ENCODE assay signal across 8 cellular contexts in the genomic region with DNA sequence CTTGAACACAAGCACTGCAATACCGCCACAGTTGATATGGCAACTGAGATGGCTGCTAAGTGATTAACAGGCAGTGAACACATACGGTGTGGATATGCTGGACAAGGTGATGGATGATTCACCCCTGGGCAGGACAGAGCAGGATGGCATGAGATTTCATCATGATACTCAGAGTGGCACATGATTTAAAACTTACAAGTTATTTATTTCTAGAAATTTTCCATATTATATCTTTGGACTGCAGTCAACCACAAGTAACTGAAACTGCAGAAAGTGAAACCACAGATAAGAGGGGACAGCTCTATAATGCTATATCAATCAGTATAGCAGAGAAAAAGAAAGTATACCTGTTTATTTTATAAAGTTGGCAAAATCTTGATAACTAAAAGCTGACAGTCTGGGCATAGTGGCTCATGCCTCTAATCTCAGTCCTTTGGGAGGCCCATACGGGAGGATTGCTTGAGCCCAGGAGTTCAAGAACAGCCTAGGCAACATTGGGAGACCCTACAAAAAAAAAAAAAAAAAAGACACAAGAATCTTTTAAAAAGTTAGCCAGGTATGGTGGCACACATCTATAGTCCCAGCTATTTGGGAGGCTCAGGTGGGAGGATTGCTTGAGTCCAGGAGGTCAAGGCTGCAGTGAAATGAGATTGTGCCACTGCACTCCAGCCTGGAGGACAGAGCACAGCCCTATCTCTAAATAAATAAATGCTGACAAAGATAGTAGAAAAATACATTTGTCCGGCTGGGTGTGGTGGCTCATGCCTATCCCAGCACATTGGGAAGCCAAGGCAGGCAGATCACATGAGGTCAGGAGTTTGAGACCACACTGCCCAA. TPM values are rescaled to one million over a fixed set of nuclear protein-coding genes. Genes with fewer than 3 reads are reported as not detected.
A peak's percentile ranks its signal among the peaks of the same experiment; 100 is the strongest.
DNase-seq lines count a peak whose midpoint lies in the region; ATAC-seq, FAIRE-seq and TF ChIP-seq lines count a peak whose summit lies in the region.

No MANE protein-coding gene starts in this region.

- H3K4me3 ChIP-seq in Panc1 (ENCODE audit: low read depth in 2 of 2, low read length in 2 of 2) (no peak overlapping the region), esophagus (ENCODE audit: low read depth in 1 of 2, low read length in 2 of 2) (no peak overlapping the region), ascending aorta (no peak overlapping the region)

- H3K9me3 ChIP-seq in Panc1 (ENCODE audit: control insufficient read depth, insufficient read depth, low read depth, low read length) = no peaks in the 10 kb centered on the region
- no peaks in the 10 kb centered on the region for H3K9me3 ChIP-seq in esophagus (ENCODE audit: control insufficient read depth in 2 of 2, insufficient read depth in 1 of 2, low read depth in 1 of 2, low read length in 1 of 2)
- H3K9me3 ChIP-seq in ascending aorta = no peaks in the 10 kb centered on the region

- H3K27ac ChIP-seq in Panc1 (ENCODE audit: low read length) (peak overlapping the region; percentile 29; the same call in 1 of the 2 replicates), esophagus (ENCODE audit: low read depth in 2 of 2, low read length in 1 of 2) (peak overlapping the region; percentile 36), ascending aorta (no peak overlapping the region)

- TF ChIP-seq CTCF in Panc1 (IDR thresholded peaks at IDR 0.05) (no peak), ascending aorta (IDR thresholded peaks at IDR 0.05) (no peak)

- peak; percentile 25 for DNase-seq in stimulated activated CD4-positive, alpha-beta T cell treated with anti-CD3 and anti-CD28 coated beads, Interleukin-15, amount 100 ng/mL, for 24 hours
- no peak for DNase-seq in stimulated activated CD4-positive, alpha-beta T cell treated with anti-CD3 and anti-CD28 coated beads, Interleukin-4, amount 100 ng/mL, for 4 hours
- DNase-seq in Panc1 (ENCODE audit: low read depth, low spot score) (peak; percentile 85), urothelium cell line (ENCODE audit: low spot score) (peak; percentile 14), ascending aorta (ENCODE audit: low spot score in 2 of 2) (no peak)

- peak; percentile 79 for ATAC-seq in Panc1
- no peak for ATAC-seq in GM21786 (IDR thresholded peaks at IDR 0.05; ENCODE audit: unreplicated experiment)
- no peak for ATAC-seq in GM21390 (IDR thresholded peaks at IDR 0.05; ENCODE audit: unreplicated experiment)

- BruUV-seq in Panc1 (replicated peaks; lab: Mats Ljungman, UMichigan) = no TSS peak

- peaks cover 8% of the 10 kb centered on the region; the same call in 1 of the 2 replicates for H3K4me1 ChIP-seq in Panc1 (ENCODE audit: control insufficient read depth, insufficient read depth, low read length)
- no peaks in the 10 kb centered on the region for H3K4me1 ChIP-seq in esophagus (ENCODE audit: control insufficient read depth in 2 of 2, insufficient read depth in 2 of 2, low read length in 1 of 2)
- no peaks in the 10 kb centered on the region for H3K4me1 ChIP-seq in ascending aorta

- FAIRE-seq in urothelium cell line (lab: Jason Lieb, UNC) = no peak

- H3K36me3 ChIP-seq in Panc1 (ENCODE audit: control insufficient read depth, insufficient read depth, low read length) (no peaks in the 10 kb centered on the region), esophagus (ENCODE audit: control insufficient read depth in 2 of 2, insufficient read depth in 2 of 2, low read length in 1 of 2) (peaks cover 0 to 2% of the 10 kb centered on the region in 2 donors), ascending aorta (no peaks in the 10 kb centered on the region)

- in situ Hi-C loops in Panc1 (cut with HindIII; ENCODE audit: low pct_unique_long_range_greater_than_20kb, low sequenced_read_pairs) = no loop called here

- WGBS in esophagus, 2 donors = 36 to 52% methylated on average over 4 of the region's 4 CpGs

- intact Hi-C loops in Panc1 (cut with micrococcal nuclease; ENCODE audit: unreplicated experiment) = no loop called here
- intact Hi-C loops in ascending aorta (cut with DNase I) = no loop called here

- CTCF ChIA-PET in Panc1 (lab: Charles Lee) = interaction anchor here (0.6 kb wide), 1 partner anchor 8 kb away, joined by 3 read pairs; no protein-coding TSS in a partner anchor

- no peaks in the 10 kb centered on the region for H3K27me3 ChIP-seq in Panc1 (ENCODE audit: control insufficient read depth, insufficient read depth, low read length)
- no peaks in the 10 kb centered on the region for H3K27me3 ChIP-seq in esophagus (ENCODE audit: control insufficient read depth in 1 of 2, insufficient read depth in 2 of 2, low read length in 2 of 2)
- no peaks in the 10 kb centered on the region for H3K27me3 ChIP-seq in ascending aorta

- POLR2A ChIA-PET in Panc1 (lab: Charles Lee) = interaction anchor here (0.6 kb wide), 2 partner anchors 21 to 221 kb away, joined by 3 to 12 read pairs; no protein-coding TSS in a partner anchor

RNA-seq across cellular contexts. Expression of gene PHACTR4, which starts 48.1 kb away (rescaled TPM):
- total RNA-seq in Panc1 (2021; ENCODE audit: unreplicated experiment) (63.4 TPM), ascending aorta (33.0 TPM)
- 22.3 TPM for polyA plus RNA-seq in Panc1 (2012; ENCODE audit: insufficient read length)
- 10 to 100 TPM; 32.2 to 52.2 TPM for polyA plus RNA-seq in esophagus

Comparison
In these comparisons a context has a peak if more than half of its experiments do, and no peak if none do; other contexts are left out.
1. DNase-seq: peak in stimulated activated CD4-positive, alpha-beta T cell treated with anti-CD3 and anti-CD28 coated beads, Interleukin-15, amount 100 ng/mL, for 24 hours (single experiment), Panc1 (single experiment) and urothelium cell line (single experiment); none in stimulated activated CD4-positive, alpha-beta T cell treated with anti-CD3 and anti-CD28 coated beads, Interleukin-4, amount 100 ng/mL, for 4 hours (0 of 2) and ascending aorta (0 of 2).
2. H3K27ac ChIP-seq: peak in Panc1 (single experiment) and esophagus (2 of 2); none in ascending aorta (0 of 2).